In the genomic region with DNA sequence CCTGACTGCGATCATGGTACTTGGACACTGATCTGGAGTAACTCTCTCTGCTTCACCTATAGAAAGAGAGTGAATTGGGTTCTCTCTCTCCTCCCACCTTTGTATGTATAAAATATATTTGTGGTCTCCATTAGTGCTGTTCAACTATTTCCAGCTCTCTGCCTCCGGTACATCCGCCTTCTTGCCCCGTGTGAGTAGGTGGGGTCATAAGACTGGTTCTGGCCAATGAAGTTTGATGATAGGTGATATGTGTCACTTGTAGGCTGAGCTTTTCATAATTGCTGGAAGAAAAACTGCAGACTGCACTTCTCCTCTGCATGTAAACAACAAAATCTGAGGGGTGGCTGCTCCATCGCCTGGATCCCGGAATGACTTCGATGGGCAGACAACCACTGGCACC, we compare ENCODE assay signal across 2 cellular contexts.
TF ChIP-seq lines count a peak whose summit lies in the region.

No MANE protein-coding gene starts in this region.

TF ChIP-seq in A549, 52 proteins besides CTCF, POLR2A, EP300 and RAD21:
- TF ChIP-seq ESRRA (IDR thresholded peaks at IDR 0.05; ENCODE audit: borderline replicate concordance, low read length) (no peak), FOSB (CRISPR knock-in tag; IDR thresholded peaks at IDR 0.05) (no peak), ZNF302 (CRISPR knock-in tag; IDR thresholded peaks at IDR 0.05) (no peak), KDM5A (IDR thresholded peaks at IDR 0.05) (no peak), RNF2 (IDR thresholded peaks at IDR 0.05; ENCODE audit: borderline replicate concordance, low read depth) (no peak), HOXB5 (CRISPR knock-in tag; IDR thresholded peaks at IDR 0.05) (no peak), MAFK (IDR thresholded peaks at IDR 0.05; ENCODE audit: partially characterized antibody) (no peak), NR3C1 (IDR thresholded peaks at IDR 0.05) (no peak), EHMT2 (IDR thresholded peaks at IDR 0.05; ENCODE audit: low read depth) (no peak), FOSL2 (IDR thresholded peaks at IDR 0.05) (no peak), FOSL2 (CRISPR knock-in tag; IDR thresholded peaks at IDR 0.05) (no peak), HEYL (CRISPR knock-in tag; IDR thresholded peaks at IDR 0.05) (no peak), CBX8 (IDR thresholded peaks at IDR 0.05) (no peak), TFCP2L1 (CRISPR knock-in tag; IDR thresholded peaks at IDR 0.05) (no peak)
- TF ChIP-seq, protein P1, sequence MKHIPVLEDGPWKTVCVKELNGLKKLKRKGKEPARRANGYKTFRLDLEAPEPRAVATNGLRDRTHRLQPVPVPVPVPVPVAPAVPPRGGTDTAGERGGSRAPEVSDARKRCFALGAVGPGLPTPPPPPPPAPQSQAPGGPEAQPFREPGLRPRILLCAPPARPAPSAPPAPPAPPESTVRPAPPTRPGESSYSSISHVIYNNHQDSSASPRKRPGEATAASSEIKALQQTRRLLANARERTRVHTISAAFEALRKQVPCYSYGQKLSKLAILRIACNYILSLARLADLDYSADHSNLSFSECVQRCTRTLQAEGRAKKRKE (CRISPR knock-in tag; IDR thresholded peaks at IDR 0.05; ENCODE audit: low read depth), result no peak
- TF ChIP-seq, protein P2, sequence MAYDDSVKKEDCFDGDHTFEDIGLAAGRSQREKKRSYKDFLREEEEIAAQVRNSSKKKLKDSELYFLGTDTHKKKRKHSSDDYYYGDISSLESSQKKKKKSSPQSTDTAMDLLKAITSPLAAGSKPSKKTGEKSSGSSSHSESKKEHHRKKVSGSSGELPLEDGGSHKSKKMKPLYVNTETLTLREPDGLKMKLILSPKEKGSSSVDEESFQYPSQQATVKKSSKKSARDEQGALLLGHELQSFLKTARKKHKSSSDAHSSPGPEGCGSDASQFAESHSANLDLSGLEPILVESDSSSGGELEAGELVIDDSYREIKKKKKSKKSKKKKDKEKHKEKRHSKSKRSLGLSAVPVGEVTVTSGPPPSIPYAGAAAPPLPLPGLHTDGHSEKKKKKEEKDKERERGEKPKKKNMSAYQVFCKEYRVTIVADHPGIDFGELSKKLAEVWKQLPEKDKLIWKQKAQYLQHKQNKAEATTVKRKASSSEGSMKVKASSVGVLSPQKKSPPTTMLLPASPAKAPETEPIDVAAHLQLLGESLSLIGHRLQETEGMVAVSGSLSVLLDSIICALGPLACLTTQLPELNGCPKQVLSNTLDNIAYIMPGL (CRISPR knock-in tag; IDR thresholded peaks at IDR 0.05; ENCODE audit: borderline replicate concordance), result no peak
- TF ChIP-seq, protein P3, sequence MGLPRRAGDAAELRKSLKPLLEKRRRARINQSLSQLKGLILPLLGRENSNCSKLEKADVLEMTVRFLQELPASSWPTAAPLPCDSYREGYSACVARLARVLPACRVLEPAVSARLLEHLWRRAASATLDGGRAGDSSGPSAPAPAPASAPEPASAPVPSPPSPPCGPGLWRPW (IDR thresholded peaks at IDR 0.05), result no peak

TF ChIP-seq in K562, 482 proteins besides CTCF, POLR2A, EP300 and RAD21:
- TF ChIP-seq ELF1 (tag; IDR thresholded peaks at IDR 0.05) (no peak), MTA3 (IDR thresholded peaks at IDR 0.05; ENCODE audit: borderline replicate concordance) (no peak), SMAD4 (CRISPR knock-in tag; conservative IDR thresholded peaks at IDR 0.05) (no peak), SMARCA4 (IDR thresholded peaks at IDR 0.05) (no peak), CHD2 (IDR thresholded peaks at IDR 0.05; ENCODE audit: low read depth, low read length) (no peak), MEF2D (tag; conservative IDR thresholded peaks at IDR 0.05; ENCODE audit: low read depth) (no peak), ZNF3 (CRISPR knock-in tag; IDR thresholded peaks at IDR 0.05) (no peak), TAF7 (tag; IDR thresholded peaks at IDR 0.05) (no peak), MCM7 (IDR thresholded peaks at IDR 0.05) (no peak), ZNF584 (CRISPR knock-in tag; IDR thresholded peaks at IDR 0.05; ENCODE audit: low read depth) (no peak), BRD9 (IDR thresholded peaks at IDR 0.05; ENCODE audit: low read depth, partially characterized antibody) (no peak), RFX5 (IDR thresholded peaks at IDR 0.05; ENCODE audit: low read depth, low read length) (no peak), ZNF121 (CRISPR knock-in tag; conservative IDR thresholded peaks at IDR 0.05) (no peak), RUNX1 (IDR thresholded peaks at IDR 0.05; ENCODE audit: low read depth) (no peak), KLF1 (tag; IDR thresholded peaks at IDR 0.05) (no peak)
- TF ChIP-seq, protein P4, sequence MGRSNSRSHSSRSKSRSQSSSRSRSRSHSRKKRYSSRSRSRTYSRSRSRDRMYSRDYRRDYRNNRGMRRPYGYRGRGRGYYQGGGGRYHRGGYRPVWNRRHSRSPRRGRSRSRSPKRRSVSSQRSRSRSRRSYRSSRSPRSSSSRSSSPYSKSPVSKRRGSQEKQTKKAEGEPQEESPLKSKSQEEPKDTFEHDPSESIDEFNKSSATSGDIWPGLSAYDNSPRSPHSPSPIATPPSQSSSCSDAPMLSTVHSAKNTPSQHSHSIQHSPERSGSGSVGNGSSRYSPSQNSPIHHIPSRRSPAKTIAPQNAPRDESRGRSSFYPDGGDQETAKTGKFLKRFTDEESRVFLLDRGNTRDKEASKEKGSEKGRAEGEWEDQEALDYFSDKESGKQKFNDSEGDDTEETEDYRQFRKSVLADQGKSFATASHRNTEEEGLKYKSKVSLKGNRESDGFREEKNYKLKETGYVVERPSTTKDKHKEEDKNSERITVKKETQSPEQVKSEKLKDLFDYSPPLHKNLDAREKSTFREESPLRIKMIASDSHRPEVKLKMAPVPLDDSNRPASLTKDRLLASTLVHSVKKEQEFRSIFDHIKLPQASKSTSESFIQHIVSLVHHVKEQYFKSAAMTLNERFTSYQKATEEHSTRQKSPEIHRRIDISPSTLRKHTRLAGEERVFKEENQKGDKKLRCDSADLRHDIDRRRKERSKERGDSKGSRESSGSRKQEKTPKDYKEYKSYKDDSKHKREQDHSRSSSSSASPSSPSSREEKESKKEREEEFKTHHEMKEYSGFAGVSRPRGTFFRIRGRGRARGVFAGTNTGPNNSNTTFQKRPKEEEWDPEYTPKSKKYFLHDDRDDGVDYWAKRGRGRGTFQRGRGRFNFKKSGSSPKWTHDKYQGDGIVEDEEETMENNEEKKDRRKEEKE (IDR thresholded peaks at IDR 0.05; ENCODE audit: borderline replicate concordance in 1 of 2, control insufficient read depth in 1 of 2, low read depth in 2 of 2, low read length in 1 of 2), result no peak
- TF ChIP-seq, protein P5, sequence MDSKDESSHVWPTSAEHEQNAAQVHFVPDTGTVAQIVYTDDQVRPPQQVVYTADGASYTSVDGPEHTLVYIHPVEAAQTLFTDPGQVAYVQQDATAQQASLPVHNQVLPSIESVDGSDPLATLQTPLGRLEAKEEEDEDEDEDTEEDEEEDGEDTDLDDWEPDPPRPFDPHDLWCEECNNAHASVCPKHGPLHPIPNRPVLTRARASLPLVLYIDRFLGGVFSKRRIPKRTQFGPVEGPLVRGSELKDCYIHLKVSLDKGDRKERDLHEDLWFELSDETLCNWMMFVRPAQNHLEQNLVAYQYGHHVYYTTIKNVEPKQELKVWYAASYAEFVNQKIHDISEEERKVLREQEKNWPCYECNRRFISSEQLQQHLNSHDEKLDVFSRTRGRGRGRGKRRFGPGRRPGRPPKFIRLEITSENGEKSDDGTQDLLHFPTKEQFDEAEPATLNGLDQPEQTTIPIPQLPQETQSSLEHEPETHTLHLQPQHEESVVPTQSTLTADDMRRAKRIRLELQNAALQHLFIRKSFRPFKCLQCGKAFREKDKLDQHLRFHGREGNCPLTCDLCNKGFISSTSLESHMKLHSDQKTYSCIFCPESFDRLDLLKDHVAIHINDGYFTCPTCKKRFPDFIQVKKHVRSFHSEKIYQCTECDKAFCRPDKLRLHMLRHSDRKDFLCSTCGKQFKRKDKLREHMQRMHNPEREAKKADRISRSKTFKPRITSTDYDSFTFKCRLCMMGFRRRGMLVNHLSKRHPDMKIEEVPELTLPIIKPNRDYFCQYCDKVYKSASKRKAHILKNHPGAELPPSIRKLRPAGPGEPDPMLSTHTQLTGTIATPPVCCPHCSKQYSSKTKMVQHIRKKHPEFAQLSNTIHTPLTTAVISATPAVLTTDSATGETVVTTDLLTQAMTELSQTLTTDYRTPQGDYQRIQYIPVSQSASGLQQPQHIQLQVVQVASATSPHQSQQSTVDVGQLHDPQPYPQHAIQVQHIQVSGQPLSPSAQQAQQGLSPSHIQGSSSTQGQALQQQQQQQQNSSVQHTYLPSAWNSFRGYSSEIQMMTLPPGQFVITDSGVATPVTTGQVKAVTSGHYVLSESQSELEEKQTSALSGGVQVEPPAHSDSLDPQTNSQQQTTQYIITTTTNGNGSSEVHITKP (IDR thresholded peaks at IDR 0.05; ENCODE audit: partially characterized antibody), result no peak
- TF ChIP-seq, protein P6, sequence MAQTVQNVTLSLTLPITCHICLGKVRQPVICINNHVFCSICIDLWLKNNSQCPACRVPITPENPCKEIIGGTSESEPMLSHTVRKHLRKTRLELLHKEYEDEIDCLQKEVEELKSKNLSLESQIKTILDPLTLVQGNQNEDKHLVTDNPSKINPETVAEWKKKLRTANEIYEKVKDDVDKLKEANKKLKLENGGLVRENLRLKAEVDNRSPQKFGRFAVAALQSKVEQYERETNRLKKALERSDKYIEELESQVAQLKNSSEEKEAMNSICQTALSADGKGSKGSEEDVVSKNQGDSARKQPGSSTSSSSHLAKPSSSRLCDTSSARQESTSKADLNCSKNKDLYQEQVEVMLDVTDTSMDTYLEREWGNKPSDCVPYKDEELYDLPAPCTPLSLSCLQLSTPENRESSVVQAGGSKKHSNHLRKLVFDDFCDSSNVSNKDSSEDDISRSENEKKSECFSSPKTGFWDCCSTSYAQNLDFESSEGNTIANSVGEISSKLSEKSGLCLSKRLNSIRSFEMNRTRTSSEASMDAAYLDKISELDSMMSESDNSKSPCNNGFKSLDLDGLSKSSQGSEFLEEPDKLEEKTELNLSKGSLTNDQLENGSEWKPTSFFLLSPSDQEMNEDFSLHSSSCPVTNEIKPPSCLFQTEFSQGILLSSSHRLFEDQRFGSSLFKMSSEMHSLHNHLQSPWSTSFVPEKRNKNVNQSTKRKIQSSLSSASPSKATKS (CRISPR knock-in tag; IDR thresholded peaks at IDR 0.05), result no peak
- TF ChIP-seq, protein P7, sequence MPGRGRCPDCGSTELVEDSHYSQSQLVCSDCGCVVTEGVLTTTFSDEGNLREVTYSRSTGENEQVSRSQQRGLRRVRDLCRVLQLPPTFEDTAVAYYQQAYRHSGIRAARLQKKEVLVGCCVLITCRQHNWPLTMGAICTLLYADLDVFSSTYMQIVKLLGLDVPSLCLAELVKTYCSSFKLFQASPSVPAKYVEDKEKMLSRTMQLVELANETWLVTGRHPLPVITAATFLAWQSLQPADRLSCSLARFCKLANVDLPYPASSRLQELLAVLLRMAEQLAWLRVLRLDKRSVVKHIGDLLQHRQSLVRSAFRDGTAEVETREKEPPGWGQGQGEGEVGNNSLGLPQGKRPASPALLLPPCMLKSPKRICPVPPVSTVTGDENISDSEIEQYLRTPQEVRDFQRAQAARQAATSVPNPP (IDR thresholded peaks at IDR 0.05; ENCODE audit: borderline replicate concordance, insufficient read depth, insufficient read length), result no peak
- TF ChIP-seq, protein P8, sequence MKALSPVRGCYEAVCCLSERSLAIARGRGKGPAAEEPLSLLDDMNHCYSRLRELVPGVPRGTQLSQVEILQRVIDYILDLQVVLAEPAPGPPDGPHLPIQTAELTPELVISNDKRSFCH (CRISPR knock-in tag; IDR thresholded peaks at IDR 0.05), result no peak
- TF ChIP-seq, protein P8 (tag; IDR thresholded peaks at IDR 0.05), result no peak
TF ChIP-seq in K562: peak in this region for 0.
